In genomic region chr9:86948153-86948929, GRCh38 we compare ENCODE assay signal across 7 cellular contexts. TPM values are rescaled to one million over a fixed set of nuclear protein-coding genes. Genes with fewer than 3 reads are reported as not detected.
DNase-seq lines count a peak whose midpoint lies in the region; ATAC-seq, FAIRE-seq and TF ChIP-seq lines count a peak whose summit lies in the region.

No MANE protein-coding gene starts in this region.

- TF ChIP-seq POLR2A in GM12892 (IDR thresholded peaks at IDR 0.05; ENCODE audit: low read depth, low read length) = no peak

- H3K4me3 ChIP-seq in WI38 (ENCODE audit: low read depth, low read length) = peak overlapping the region; percentile 66

- FAIRE-seq in GM12892 (lab: Jason Lieb, UNC) = peak; percentile 76

- ATAC-seq in HG02623 (IDR thresholded peaks at IDR 0.05; ENCODE audit: unreplicated experiment) = peak; percentile 61

- DNase-seq in GM12892 (ENCODE audit: insufficient read length) (peak; percentile 41), NCI-H1048 (lab: John Stamatoyannopoulos, UW) (peak; percentile 76), caudate nucleus (lab: John Stamatoyannopoulos, UW) (peak in 60 of 61 donors; percentile 15 to 88 (median 75)), islet precursor cell (peak; percentile 88)
- DNase-seq in stimulated activated CD4-positive, alpha-beta T cell treated with anti-CD3 and anti-CD28 coated beads, Interleukin-12 subunit alpha, Interleukin-12 subunit beta, amount 100 ng/mL, for 4 hours = peak; percentile 69

- H3K27ac ChIP-seq in caudate nucleus (ENCODE audit: low read depth, low read length) = peak overlapping the region; percentile 83

- TF ChIP-seq CTCF in WI38 (IDR thresholded peaks at IDR 0.05; ENCODE audit: low read depth, low read length) = peak; percentile 77

RNA-seq across cellular contexts. Expression of gene GAS1, which starts 1.0 kb away (rescaled TPM):
- not detected for polyA plus RNA-seq in GM12892 (2012; ENCODE audit: missing spikeins)

Comparison
In these comparisons a context has a peak if more than half of its experiments do, and no peak if none do; other contexts are left out.
1. Peak in every context shown above with its lines: DNase-seq, ATAC-seq, H3K4me3 ChIP-seq and H3K27ac ChIP-seq.